14 cellular contexts compared by ENCODE assay signal in genomic region chr2:124264496-124265160, GRCh38.
"Had no signal": no experiment of that assay in that cellular context is flagged by ENCODE, and none has a peak within 500 bp of the region (broad histone marks: within the 10 kb centered on the region; RNA-seq: fewer than 3 reads in every experiment).

No MANE protein-coding gene starts in this region.

- H3K27ac ChIP-seq: left ventricle myocardium inferior, parathyroid adenoma, skin epidermis had no signal

- H3K4me3 Mint-ChIP-seq: activated naive CD4-positive, alpha-beta T cell treated with anti-CD3 and anti-CD28 coated beads, Interleukin-2, amount 10 ng/mL, durations not matched to agents 7 days and 5 days; brain; memory B cell; type B pancreatic cell had no signal

- H3K36me3 Mint-ChIP-seq: activated naive CD4-positive, alpha-beta T cell treated with anti-CD3 and anti-CD28 coated beads, Interleukin-2, amount 10 ng/mL, durations not matched to agents 7 days and 5 days; memory B cell; type B pancreatic cell had no signal

- H3K27ac Mint-ChIP-seq: activated naive CD4-positive, alpha-beta T cell treated with anti-CD3 and anti-CD28 coated beads, Interleukin-2, amount 10 ng/mL, durations not matched to agents 7 days and 5 days; activated T-helper 2 cell treated with anti-CD3 and anti-CD28 coated beads, Interferon-gamma antibody, Interleukin-2, Interleukin-4, amounts not matched to agents 10 μg/mL and 5 μg/mL and 100 μg/mL, durations not matched to agents 14 hours and 24 hours and 36 hours; memory B cell; type B pancreatic cell had no signal

- ATAC-seq: SK-N-SH treated with all-trans-retinoic acid at 6 μM for 48 hours had no signal

- DNase-seq: activated CD4-positive, alpha-beta T cell treated with anti-CD3 and anti-CD28 coated beads, Interleukin-2, amount 50 U/mL, for 1 hour; activated CD4-positive, CD25-positive, alpha-beta regulatory T cell; activated naive CD4-positive, alpha-beta T cell treated with anti-CD3 and anti-CD28 coated beads, Interleukin-2, amount 10 ng/mL, durations not matched to agents 7 days and 5 days; foreskin fibroblast; left ventricle myocardium inferior; stimulated activated naive CD4-positive, alpha-beta T cell treated with Interleukin-2 at 50 U/mL for 16 hours; T-helper 2 cell had no signal

- H3K9me3 ChIP-seq: left ventricle myocardium inferior had no signal

- H3K36me3 ChIP-seq: left ventricle myocardium inferior had no signal

- H3K4me3 ChIP-seq: left ventricle myocardium inferior, skin epidermis had no signal

- H3K4me1 ChIP-seq: parathyroid adenoma had no signal

- H3K9me3 Mint-ChIP-seq: memory B cell, type B pancreatic cell had no signal

- H3K4me1 Mint-ChIP-seq: activated naive CD4-positive, alpha-beta T cell treated with anti-CD3 and anti-CD28 coated beads, Interleukin-2, amount 10 ng/mL, durations not matched to agents 7 days and 5 days; memory B cell had no signal

- H3K27me3 Mint-ChIP-seq: activated naive CD4-positive, alpha-beta T cell treated with anti-CD3 and anti-CD28 coated beads, Interleukin-2, amount 10 ng/mL, durations not matched to agents 7 days and 5 days; brain; memory B cell; type B pancreatic cell had no signal
